ENCODE assay signal across 1 cellular context in genomic region chr15:64092864-64093626, GRCh38.
TF ChIP-seq lines count a peak whose summit lies in the region.

No MANE protein-coding gene starts in this region.

TF ChIP-seq in HepG2, 621 proteins besides CTCF, POLR2A, EP300 and RAD21 (continued from another document and continues in another):
- TF ChIP-seq, protein P1, sequence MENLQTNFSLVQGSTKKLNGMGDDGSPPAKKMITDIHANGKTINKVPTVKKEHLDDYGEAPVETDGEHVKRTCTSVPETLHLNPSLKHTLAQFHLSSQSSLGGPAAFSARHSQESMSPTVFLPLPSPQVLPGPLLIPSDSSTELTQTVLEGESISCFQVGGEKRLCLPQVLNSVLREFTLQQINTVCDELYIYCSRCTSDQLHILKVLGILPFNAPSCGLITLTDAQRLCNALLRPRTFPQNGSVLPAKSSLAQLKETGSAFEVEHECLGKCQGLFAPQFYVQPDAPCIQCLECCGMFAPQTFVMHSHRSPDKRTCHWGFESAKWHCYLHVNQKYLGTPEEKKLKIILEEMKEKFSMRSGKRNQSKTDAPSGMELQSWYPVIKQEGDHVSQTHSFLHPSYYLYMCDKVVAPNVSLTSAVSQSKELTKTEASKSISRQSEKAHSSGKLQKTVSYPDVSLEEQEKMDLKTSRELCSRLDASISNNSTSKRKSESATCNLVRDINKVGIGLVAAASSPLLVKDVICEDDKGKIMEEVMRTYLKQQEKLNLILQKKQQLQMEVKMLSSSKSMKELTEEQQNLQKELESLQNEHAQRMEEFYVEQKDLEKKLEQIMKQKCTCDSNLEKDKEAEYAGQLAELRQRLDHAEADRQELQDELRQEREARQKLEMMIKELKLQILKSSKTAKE (CRISPR knock-in tag; IDR thresholded peaks at IDR 0.05; ENCODE audit: borderline replicate concordance), result no peak
- TF ChIP-seq ZNF567 (CRISPR knock-in tag; IDR thresholded peaks at IDR 0.05; ENCODE audit: borderline replicate concordance) (no peak), ZNF737 (CRISPR knock-in tag; IDR thresholded peaks at IDR 0.05; ENCODE audit: borderline replicate concordance) (no peak), NFIC (IDR thresholded peaks at IDR 0.05; ENCODE audit: low read length) (no peak), ZNF749 (CRISPR knock-in tag; IDR thresholded peaks at IDR 0.05; ENCODE audit: borderline replicate concordance) (no peak), ARHGAP35 (CRISPR knock-in tag; IDR thresholded peaks at IDR 0.05; ENCODE audit: borderline replicate concordance) (0 out of 2 replicates have a peak, but pooled peaks have one; percentile 17), HNRNPL (IDR thresholded peaks at IDR 0.05; ENCODE audit: low read depth, low read length) (no peak), MXD3 (CRISPR knock-in tag; IDR thresholded peaks at IDR 0.05) (no peak), GPBP1L1 (CRISPR knock-in tag; IDR thresholded peaks at IDR 0.05) (no peak), NR2C2 (CRISPR knock-in tag; IDR thresholded peaks at IDR 0.05; ENCODE audit: borderline replicate concordance) (no peak), ZNF784 (CRISPR knock-in tag; IDR thresholded peaks at IDR 0.05; ENCODE audit: borderline replicate concordance) (no peak), SIN3A (IDR thresholded peaks at IDR 0.05; ENCODE audit: borderline replicate concordance, low read depth, low read length) (peak; percentile 62; the same call in 1 of the 2 replicates), ATF6 (CRISPR knock-in tag; conservative IDR thresholded peaks at IDR 0.05) (no peak), IKZF4 (CRISPR knock-in tag; IDR thresholded peaks at IDR 0.05; ENCODE audit: borderline replicate concordance, low read depth, not compliant biosample characterization) (no peak), PLRG1 (conservative IDR thresholded peaks at IDR 0.05) (no peak), ZNF614 (CRISPR knock-in tag; IDR thresholded peaks at IDR 0.05; ENCODE audit: borderline replicate concordance) (no peak), POGK (CRISPR knock-in tag; conservative IDR thresholded peaks at IDR 0.05) (no peak), FOSL1 (CRISPR knock-in tag; IDR thresholded peaks at IDR 0.05; ENCODE audit: borderline replicate concordance) (no peak), ZNF879 (CRISPR knock-in tag; IDR thresholded peaks at IDR 0.05) (no peak), NCOR1 (IDR thresholded peaks at IDR 0.05; ENCODE audit: borderline replicate concordance, low read length) (0 out of 2 replicates have a peak, but pooled peaks have one; percentile 4), REST (IDR thresholded peaks at IDR 0.05; ENCODE audit: borderline replicate concordance in 1 of 2, low read depth in 1 of 2, low read length in 2 of 2) (peak in 1 of 2 experiments; percentile 1; a peak in 1 of 4 replicates), PATZ1 (CRISPR knock-in tag; IDR thresholded peaks at IDR 0.05) (0 out of 2 replicates have a peak, but pooled peaks have one; percentile 38), ARID2 (CRISPR knock-in tag; IDR thresholded peaks at IDR 0.05; ENCODE audit: borderline replicate concordance) (no peak), ZKSCAN5 (CRISPR knock-in tag; IDR thresholded peaks at IDR 0.05) (no peak), FOXP4 (CRISPR knock-in tag; IDR thresholded peaks at IDR 0.05) (no peak), SNAPC5 (CRISPR knock-in tag; IDR thresholded peaks at IDR 0.05; ENCODE audit: borderline replicate concordance) (no peak), SKI (IDR thresholded peaks at IDR 0.05; ENCODE audit: partially characterized antibody) (no peak), MAFF (IDR thresholded peaks at IDR 0.05; ENCODE audit: low read depth, low read length) (no peak), HOXA3 (CRISPR knock-in tag; IDR thresholded peaks at IDR 0.05) (no peak; the same call in 1 of the 2 replicates), NONO (IDR thresholded peaks at IDR 0.05) (no peak), NONO (CRISPR knock-in tag; conservative IDR thresholded peaks at IDR 0.05) (no peak), HMG20A (CRISPR knock-in tag; IDR thresholded peaks at IDR 0.05; ENCODE audit: borderline replicate concordance) (no peak), XBP1 (CRISPR knock-in tag; IDR thresholded peaks at IDR 0.05) (no peak), ONECUT2 (CRISPR knock-in tag; IDR thresholded peaks at IDR 0.05) (no peak), ZNF350 (CRISPR knock-in tag; IDR thresholded peaks at IDR 0.05; ENCODE audit: borderline replicate concordance, low read depth) (no peak), KLF13 (CRISPR knock-in tag; IDR thresholded peaks at IDR 0.05) (no peak)
- TF ChIP-seq, protein P2, sequence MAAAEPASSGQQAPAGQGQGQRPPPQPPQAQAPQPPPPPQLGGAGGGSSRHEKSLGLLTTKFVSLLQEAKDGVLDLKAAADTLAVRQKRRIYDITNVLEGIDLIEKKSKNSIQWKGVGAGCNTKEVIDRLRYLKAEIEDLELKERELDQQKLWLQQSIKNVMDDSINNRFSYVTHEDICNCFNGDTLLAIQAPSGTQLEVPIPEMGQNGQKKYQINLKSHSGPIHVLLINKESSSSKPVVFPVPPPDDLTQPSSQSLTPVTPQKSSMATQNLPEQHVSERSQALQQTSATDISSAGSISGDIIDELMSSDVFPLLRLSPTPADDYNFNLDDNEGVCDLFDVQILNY (CRISPR knock-in tag; conservative IDR thresholded peaks at IDR 0.05), result no peak
- TF ChIP-seq, protein P3, sequence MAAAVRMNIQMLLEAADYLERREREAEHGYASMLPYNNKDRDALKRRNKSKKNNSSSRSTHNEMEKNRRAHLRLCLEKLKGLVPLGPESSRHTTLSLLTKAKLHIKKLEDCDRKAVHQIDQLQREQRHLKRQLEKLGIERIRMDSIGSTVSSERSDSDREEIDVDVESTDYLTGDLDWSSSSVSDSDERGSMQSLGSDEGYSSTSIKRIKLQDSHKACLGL (CRISPR knock-in tag; IDR thresholded peaks at IDR 0.05), result no peak; the same call in 1 of the 2 replicates
- TF ChIP-seq, protein P4, sequence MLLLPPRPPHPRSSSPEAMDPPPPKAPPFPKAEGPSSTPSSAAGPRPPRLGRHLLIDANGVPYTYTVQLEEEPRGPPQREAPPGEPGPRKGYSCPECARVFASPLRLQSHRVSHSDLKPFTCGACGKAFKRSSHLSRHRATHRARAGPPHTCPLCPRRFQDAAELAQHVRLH (CRISPR knock-in tag; IDR thresholded peaks at IDR 0.05; ENCODE audit: borderline replicate concordance, low read depth), result no peak
